Comparison of ENCODE assay signal across 11 cellular contexts in genomic region chr5:68070641-68071191, GRCh38.
A peak's percentile ranks its signal among the peaks of the same experiment; 100 is the strongest.
DNase-seq lines count a peak whose midpoint lies in the region; ATAC-seq and TF ChIP-seq lines count a peak whose summit lies in the region.
"Had no signal": no experiment of that assay in that cellular context is flagged by ENCODE, and none has a peak within 500 bp of the region (broad histone marks: within the 10 kb centered on the region; RNA-seq: fewer than 3 reads in every experiment).

No MANE protein-coding gene starts in this region.

- in situ Hi-C loops in mammary epithelial cell (cut with MboI; ENCODE audit: low sequenced_read_pairs in 2 of 2) = no loop called here

- H3K4me2 ChIP-seq in mammary epithelial cell (ENCODE audit: insufficient read depth, low read depth, low read length) = no peak overlapping the region

- no peaks in the 10 kb centered on the region for H3K27me3 ChIP-seq in mammary epithelial cell (ENCODE audit: insufficient read depth, low read length)
- H3K27me3 ChIP-seq: adrenal gland, heart right ventricle had no signal

- no peak overlapping the region for H3K27ac ChIP-seq in mammary epithelial cell (ENCODE audit: insufficient read depth, low read depth, low read length)
- H3K27ac ChIP-seq: adrenal gland, heart right ventricle had no signal

- TF ChIP-seq CTCF in mammary epithelial cell (conservative IDR thresholded peaks at IDR 0.05 in 1 of 2, IDR thresholded peaks at IDR 0.05 in 1 of 2; ENCODE audit: extremely low read depth in 1 of 2, insufficient read depth in 1 of 2, low read depth in 1 of 2, low read length in 2 of 2) = no peak

- H3K36me3 ChIP-seq in mammary epithelial cell (ENCODE audit: insufficient read depth, low read length) = no peaks in the 10 kb centered on the region
- H3K36me3 ChIP-seq: adrenal gland, heart right ventricle had no signal

- no peaks in the 10 kb centered on the region for H4K20me1 ChIP-seq in mammary epithelial cell (ENCODE audit: insufficient read depth, low read length)

- no peak overlapping the region for H3K4me3 ChIP-seq in mammary epithelial cell (replicated peaks in 1 of 3; ENCODE audit: insufficient read depth in 1 of 3, low read depth in 2 of 3, low read length in 3 of 3)
- H3K4me3 ChIP-seq: adrenal gland, heart right ventricle had no signal

- peaks cover 12% of the 10 kb centered on the region for H3K4me1 ChIP-seq in mammary epithelial cell (ENCODE audit: insufficient read depth, low read length)

- peak; percentile 8 for DNase-seq in stimulated activated CD4-positive, alpha-beta T cell treated with anti-CD3 and anti-CD28 coated beads, Interleukin-4, amount 100 ng/mL, for 24 hours
- no peak for DNase-seq in stimulated activated CD4-positive, alpha-beta T cell treated with anti-CD3 and anti-CD28 coated beads, Interleukin-4, amount 100 ng/mL, for 4 hours
- DNase-seq in mammary epithelial cell (no peak), LoVo (ENCODE audit: low spot score) (no peak), NCI-H82 (lab: John Stamatoyannopoulos, UW) (no peak), NCI-H1694 (lab: John Stamatoyannopoulos, UW) (no peak)
- DNase-seq: adrenal gland, heart right ventricle, SHP77 treated with DMSO at 0.1 percent for 48 hours had no signal

- no peaks in the 10 kb centered on the region for H3K9me3 ChIP-seq in mammary epithelial cell (replicated peaks; ENCODE audit: insufficient read depth, low read length)

- no TSS peak for BruUV-seq in mammary epithelial cell (replicated peaks; lab: Mats Ljungman, UMichigan)

- no peak overlapping the region for H3K9ac ChIP-seq in mammary epithelial cell (ENCODE audit: insufficient read depth, low read length)

- no peak overlapping the region for H2AFZ ChIP-seq in mammary epithelial cell (ENCODE audit: low read depth, low read length)

- intact Hi-C loops in mammary epithelial cell (cut with micrococcal nuclease) = no loop called here

- no peaks in the 10 kb centered on the region for H3K79me2 ChIP-seq in mammary epithelial cell (ENCODE audit: insufficient read depth, low read length)

- WGBS in mammary epithelial cell (ENCODE audit: low coverage, missing lambda C conversion rate) = 59% methylated on average over 2 of the region's 2 CpGs

- dilution Hi-C loops in mammary epithelial cell (cut with HindIII; ENCODE audit: low sequenced_read_pairs) = no loop called here

- CTCF ChIA-PET in mammary epithelial cell (lab: Charles Lee; ENCODE audit: low non-redundant PET) = no interaction called here

- peak; percentile 92 for ATAC-seq in GM21825 (IDR thresholded peaks at IDR 0.05; ENCODE audit: unreplicated experiment)
- ATAC-seq in HG03469 (IDR thresholded peaks at IDR 0.05; ENCODE audit: unreplicated experiment) = peak; percentile 97
